8 cellular contexts compared by ENCODE assay signal in genomic region chr11:66222358-66223149, GRCh38. TPM values are rescaled to one million over a fixed set of nuclear protein-coding genes. Genes with fewer than 3 reads are reported as not detected.
DNase-seq lines count a peak whose midpoint lies in the region; ATAC-seq and TF ChIP-seq lines count a peak whose summit lies in the region.

No MANE protein-coding gene starts in this region.

- POLR2A ChIA-PET in CD8-positive, alpha-beta memory T cell (lab: Charles Lee), result interaction anchor here (0.6 to 1.3 kb wide), 3 partner anchors 46 to 60 kb away, joined by 3 to 4 read pairs (median 3); partner anchors contain the start of gene RAB1B

- H3K4me3 ChIP-seq in CD8-positive, alpha-beta memory T cell (ENCODE audit: low read length), result no peak overlapping the region
- H3K4me3 ChIP-seq in colonic mucosa (no peak overlapping the region), liver (ENCODE audit: low read depth in 1 of 3, low read length in 3 of 3) (no peak overlapping the region)

- CTCF ChIA-PET in CD8-positive, alpha-beta memory T cell (lab: Charles Lee), result interaction anchor here (0.7 to 7.6 kb wide), 11 partner anchors 10 to 251 kb away, joined by 3 to 74 read pairs (median 5); partner anchors contain the start of genes RAB1B and YIF1A

- H3K36me3 ChIP-seq in CD8-positive, alpha-beta memory T cell (ENCODE audit: insufficient read depth, low read length), result peaks cover 30% of the 10 kb centered on the region
- H3K36me3 ChIP-seq in colonic mucosa, result no peaks in the 10 kb centered on the region
- peaks cover 0 to 7% (median 3%) of the 10 kb centered on the region in 4 donors for H3K36me3 ChIP-seq in liver (ENCODE audit: control insufficient read depth in 4 of 4, insufficient read depth in 3 of 4, low read depth in 1 of 4, low read length in 3 of 4)

- H3K27ac Mint-ChIP-seq in CD8-positive, alpha-beta memory T cell, result peak overlapping the region; percentile 82 to 99 (median 94)
- H3K27ac Mint-ChIP-seq in activated CD4-positive, alpha-beta T cell treated with anti-CD3 and anti-CD28 coated beads, Interleukin-2, amount 10 ng/mL, durations not matched to agents 24 days and 14 days, result peak overlapping the region; percentile 98

- H3K36me3 Mint-ChIP-seq in CD8-positive, alpha-beta memory T cell, result peaks cover 6 to 78% (median 16%) of the 10 kb centered on the region in 3 donors
- H3K36me3 Mint-ChIP-seq in activated CD4-positive, alpha-beta T cell treated with anti-CD3 and anti-CD28 coated beads, Interleukin-2, amount 10 ng/mL, durations not matched to agents 24 days and 14 days (ENCODE audit: low read depth), result peaks cover 32% of the 10 kb centered on the region

- H3K4me1 ChIP-seq in CD8-positive, alpha-beta memory T cell (ENCODE audit: insufficient read depth, low read length), result peaks cover 12% of the 10 kb centered on the region
- H3K4me1 ChIP-seq in colonic mucosa (no peaks in the 10 kb centered on the region), liver (ENCODE audit: control insufficient read depth in 4 of 4, insufficient read depth in 4 of 4, low read length in 3 of 4) (peaks cover 0 to 3% (median 0%) of the 10 kb centered on the region in 4 donors)

- WGBS in liver, result 27% methylated on average over 21 of the region's 21 CpGs

- DNase-seq in CD8-positive, alpha-beta memory T cell, result peak; percentile 87 to 95 (median 91)
- DNase-seq in NCI-H69 (lab: John Stamatoyannopoulos, UW) (peak; percentile 96), colonic mucosa (peak; percentile 90)
- peak; percentile 98 for DNase-seq in activated CD4-positive, alpha-beta T cell treated with anti-CD3 and anti-CD28 coated beads, Interleukin-2, amount 10 ng/mL, durations not matched to agents 24 days and 14 days
- DNase-seq in stimulated activated CD4-positive, alpha-beta T cell treated with anti-CD3 and anti-CD28 coated beads, TNF-alpha, amount 100 ng/mL, for 24 hours (ENCODE audit: low read depth in 3 of 3), result peak; percentile 84 to 92 (median 92)

- H3K9me3 Mint-ChIP-seq in CD8-positive, alpha-beta memory T cell, result no peaks in the 10 kb centered on the region
- H3K9me3 Mint-ChIP-seq in activated CD4-positive, alpha-beta T cell treated with anti-CD3 and anti-CD28 coated beads, Interleukin-2, amount 10 ng/mL, durations not matched to agents 24 days and 14 days, result no peaks in the 10 kb centered on the region

- peaks cover 6 to 16% (median 12%) of the 10 kb centered on the region in 3 donors for H3K4me1 Mint-ChIP-seq in CD8-positive, alpha-beta memory T cell
- peaks cover 21% of the 10 kb centered on the region for H3K4me1 Mint-ChIP-seq in activated CD4-positive, alpha-beta T cell treated with anti-CD3 and anti-CD28 coated beads, Interleukin-2, amount 10 ng/mL, durations not matched to agents 24 days and 14 days

- H3K9ac ChIP-seq in colonic mucosa (ENCODE audit: low read depth in 2 of 2, low read length in 2 of 2), result peak overlapping the region in 1 of 2 donors; percentile 13
- no peak overlapping the region for H3K9ac ChIP-seq in liver (ENCODE audit: low read depth in 1 of 2, low read length in 2 of 2)

- no peaks in the 10 kb centered on the region for H3K9me3 ChIP-seq in CD8-positive, alpha-beta memory T cell (ENCODE audit: low read length)
- H3K9me3 ChIP-seq in colonic mucosa, result no peaks in the 10 kb centered on the region
- H3K9me3 ChIP-seq in liver (ENCODE audit: control insufficient read depth in 4 of 4, low read length in 3 of 4), result no peaks in the 10 kb centered on the region

- ATAC-seq in GM19455 (IDR thresholded peaks at IDR 0.05; ENCODE audit: unreplicated experiment) (peak; percentile 84), HG03571 (IDR thresholded peaks at IDR 0.05; ENCODE audit: unreplicated experiment) (peak; percentile 81)

- H3K27ac ChIP-seq in CD8-positive, alpha-beta memory T cell (ENCODE audit: low read depth, low read length), result peak overlapping the region; percentile 28
- H3K27ac ChIP-seq in colonic mucosa (peak overlapping the region; percentile 27), liver (ENCODE audit: low read depth in 1 of 2, low read length in 2 of 2) (peak overlapping the region in 1 of 2 donors; percentile 3)

- no peaks in the 10 kb centered on the region for H3K27me3 ChIP-seq in CD8-positive, alpha-beta memory T cell (ENCODE audit: insufficient read depth, low read length, poor library complexity, severe bottlenecking)
- H3K27me3 ChIP-seq in colonic mucosa (no peaks in the 10 kb centered on the region), liver (ENCODE audit: control insufficient read depth in 4 of 4, insufficient read depth in 4 of 4, low read length in 3 of 4) (no peaks in the 10 kb centered on the region)

- intact Hi-C loops in activated CD4-positive, alpha-beta T cell treated with anti-CD3 and anti-CD28 coated beads, Interleukin-2, amount 10 ng/mL, durations not matched to agents 24 days and 14 days (cut with micrococcal nuclease), result loop anchor here (1.0 kb wide), 3 partner anchors 36 to 106 kb away; no protein-coding TSS in a partner anchor
- intact Hi-C loops in colonic mucosa (cut with DNase I), result loop anchor here (2.0 kb wide), 2 partner anchors 36 to 60 kb away; no protein-coding TSS in a partner anchor

- H3K27me3 Mint-ChIP-seq in CD8-positive, alpha-beta memory T cell, result peaks cover 0 to 2% of the 10 kb centered on the region in 2 donors
- H3K27me3 Mint-ChIP-seq in activated CD4-positive, alpha-beta T cell treated with anti-CD3 and anti-CD28 coated beads, Interleukin-2, amount 10 ng/mL, durations not matched to agents 24 days and 14 days, result no peaks in the 10 kb centered on the region

- peak; percentile 95 to 97 for TF ChIP-seq RAD21 in liver (IDR thresholded peaks at IDR 0.05)

- peak; percentile 97 for TF ChIP-seq CTCF in colonic mucosa (IDR thresholded peaks at IDR 0.05)
- TF ChIP-seq CTCF in liver (IDR thresholded peaks at IDR 0.05; ENCODE audit: low read depth, low read length, missing input control), result peak; percentile 100

- no peak overlapping the region for H3K4me3 Mint-ChIP-seq in CD8-positive, alpha-beta memory T cell
- H3K4me3 Mint-ChIP-seq in activated CD4-positive, alpha-beta T cell treated with anti-CD3 and anti-CD28 coated beads, Interleukin-2, amount 10 ng/mL, durations not matched to agents 24 days and 14 days, result peak overlapping the region; percentile 56

TF ChIP-seq in liver, 16 proteins besides CTCF, POLR2A, EP300 and RAD21 (continues in another document):
- no peak for TF ChIP-seq HNF4G (IDR thresholded peaks at IDR 0.05)
- no peak for TF ChIP-seq TAF1 (conservative IDR thresholded peaks at IDR 0.05)
- peak; percentile 70 for TF ChIP-seq ATF3 (IDR thresholded peaks at IDR 0.05)
- peak; percentile 26 to 52 for TF ChIP-seq RXRA (IDR thresholded peaks at IDR 0.05)
- TF ChIP-seq SP1 (IDR thresholded peaks at IDR 0.05), result peak; percentile 29
- no peak for TF ChIP-seq EGR1 (IDR thresholded peaks at IDR 0.05; ENCODE audit: low read depth in 2 of 2)
- TF ChIP-seq FOXA1 (IDR thresholded peaks at IDR 0.05), result no peak
- TF ChIP-seq, protein P1, sequence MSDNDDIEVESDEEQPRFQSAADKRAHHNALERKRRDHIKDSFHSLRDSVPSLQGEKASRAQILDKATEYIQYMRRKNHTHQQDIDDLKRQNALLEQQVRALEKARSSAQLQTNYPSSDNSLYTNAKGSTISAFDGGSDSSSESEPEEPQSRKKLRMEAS (IDR thresholded peaks at IDR 0.05), result no peak
- TF ChIP-seq NR2F2 (IDR thresholded peaks at IDR 0.05), result no peak
- TF ChIP-seq, protein P2, sequence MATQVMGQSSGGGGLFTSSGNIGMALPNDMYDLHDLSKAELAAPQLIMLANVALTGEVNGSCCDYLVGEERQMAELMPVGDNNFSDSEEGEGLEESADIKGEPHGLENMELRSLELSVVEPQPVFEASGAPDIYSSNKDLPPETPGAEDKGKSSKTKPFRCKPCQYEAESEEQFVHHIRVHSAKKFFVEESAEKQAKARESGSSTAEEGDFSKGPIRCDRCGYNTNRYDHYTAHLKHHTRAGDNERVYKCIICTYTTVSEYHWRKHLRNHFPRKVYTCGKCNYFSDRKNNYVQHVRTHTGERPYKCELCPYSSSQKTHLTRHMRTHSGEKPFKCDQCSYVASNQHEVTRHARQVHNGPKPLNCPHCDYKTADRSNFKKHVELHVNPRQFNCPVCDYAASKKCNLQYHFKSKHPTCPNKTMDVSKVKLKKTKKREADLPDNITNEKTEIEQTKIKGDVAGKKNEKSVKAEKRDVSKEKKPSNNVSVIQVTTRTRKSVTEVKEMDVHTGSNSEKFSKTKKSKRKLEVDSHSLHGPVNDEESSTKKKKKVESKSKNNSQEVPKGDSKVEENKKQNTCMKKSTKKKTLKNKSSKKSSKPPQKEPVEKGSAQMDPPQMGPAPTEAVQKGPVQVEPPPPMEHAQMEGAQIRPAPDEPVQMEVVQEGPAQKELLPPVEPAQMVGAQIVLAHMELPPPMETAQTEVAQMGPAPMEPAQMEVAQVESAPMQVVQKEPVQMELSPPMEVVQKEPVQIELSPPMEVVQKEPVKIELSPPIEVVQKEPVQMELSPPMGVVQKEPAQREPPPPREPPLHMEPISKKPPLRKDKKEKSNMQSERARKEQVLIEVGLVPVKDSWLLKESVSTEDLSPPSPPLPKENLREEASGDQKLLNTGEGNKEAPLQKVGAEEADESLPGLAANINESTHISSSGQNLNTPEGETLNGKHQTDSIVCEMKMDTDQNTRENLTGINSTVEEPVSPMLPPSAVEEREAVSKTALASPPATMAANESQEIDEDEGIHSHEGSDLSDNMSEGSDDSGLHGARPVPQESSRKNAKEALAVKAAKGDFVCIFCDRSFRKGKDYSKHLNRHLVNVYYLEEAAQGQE (IDR thresholded peaks at IDR 0.05), result peak; percentile 46

RNA-seq across cellular contexts. Expression of gene KLC2, which starts 34.9 kb away (rescaled TPM):
- total RNA-seq in CD8-positive, alpha-beta memory T cell, result 10 to 100 TPM; 61.6 to 65.9 TPM
- 11.9 TPM for polyA plus RNA-seq in CD8-positive, alpha-beta memory T cell
- 56.6 and 57.0 TPM in 2 replicates for total RNA-seq in activated CD4-positive, alpha-beta T cell treated with anti-CD3 and anti-CD28 coated beads, Interleukin-2, amount 10 ng/mL, durations not matched to agents 24 days and 14 days
- 10 to 100 TPM; 19.9 to 35.7 TPM for total RNA-seq in colonic mucosa
- total RNA-seq in liver, result 1 to 10 TPM; 2.3 to 5.1 TPM
- 1 to 10 TPM; 1.8 to 4.5 TPM for polyA plus RNA-seq in liver

RNA-seq across cellular contexts. Expression of gene RAB1B, which starts 45.9 kb away (rescaled TPM):
- 100 to 1,000 TPM; 119 to 125 TPM for total RNA-seq in CD8-positive, alpha-beta memory T cell
- 18.6 TPM for polyA plus RNA-seq in CD8-positive, alpha-beta memory T cell
- 117 and 123 TPM in 2 replicates for total RNA-seq in activated CD4-positive, alpha-beta T cell treated with anti-CD3 and anti-CD28 coated beads, Interleukin-2, amount 10 ng/mL, durations not matched to agents 24 days and 14 days
- 100 to 1,000 TPM; 212 to 243 TPM for total RNA-seq in colonic mucosa
- total RNA-seq in liver, result 10 to 100 TPM; 40.4 to 43.8 TPM
- polyA plus RNA-seq in liver, result 10 to 100 TPM; 58.7 to 83.0 TPM

RNA-seq across cellular contexts. Expression of gene CNIH2, which starts 55.4 kb away (rescaled TPM):
- 1 to 10 TPM; 2.7 to 2.8 TPM for total RNA-seq in CD8-positive, alpha-beta memory T cell
- not detected for polyA plus RNA-seq in CD8-positive, alpha-beta memory T cell
- 1.0 and 2.7 TPM in 2 replicates for total RNA-seq in activated CD4-positive, alpha-beta T cell treated with anti-CD3 and anti-CD28 coated beads, Interleukin-2, amount 10 ng/mL, durations not matched to agents 24 days and 14 days
- total RNA-seq in colonic mucosa (under 1 TPM; 0.58 to 0.67 TPM), liver (not detected)
- under 1 TPM in 1 of 2 donors, not detected in 1; 0.07 TPM for polyA plus RNA-seq in liver
